Comparison of ENCODE assay signal across 1 cellular context in the genomic region with DNA sequence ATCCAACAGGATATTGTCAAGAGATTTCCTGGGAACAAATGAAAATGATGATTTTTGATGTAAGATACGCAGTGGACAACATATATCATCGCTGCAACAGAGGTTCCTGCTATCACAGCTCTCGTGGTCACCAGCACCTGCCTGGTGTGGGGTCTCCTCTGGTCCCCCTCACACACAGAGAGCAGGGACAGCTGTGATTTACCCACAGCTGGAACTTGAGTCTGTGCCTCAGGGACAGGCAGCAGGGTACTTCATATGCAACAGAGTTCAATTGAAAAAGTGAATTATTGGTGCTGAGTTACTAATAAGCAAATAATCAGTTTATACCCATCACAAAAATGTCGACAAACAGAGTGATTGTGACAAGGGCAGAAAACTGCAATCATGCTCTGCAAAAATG.
TF ChIP-seq lines count a peak whose summit lies in the region.

No MANE protein-coding gene starts in this region.

TF ChIP-seq in H1, 55 proteins besides CTCF, POLR2A, EP300 and RAD21 (continued from another document):
- TF ChIP-seq, protein P1, sequence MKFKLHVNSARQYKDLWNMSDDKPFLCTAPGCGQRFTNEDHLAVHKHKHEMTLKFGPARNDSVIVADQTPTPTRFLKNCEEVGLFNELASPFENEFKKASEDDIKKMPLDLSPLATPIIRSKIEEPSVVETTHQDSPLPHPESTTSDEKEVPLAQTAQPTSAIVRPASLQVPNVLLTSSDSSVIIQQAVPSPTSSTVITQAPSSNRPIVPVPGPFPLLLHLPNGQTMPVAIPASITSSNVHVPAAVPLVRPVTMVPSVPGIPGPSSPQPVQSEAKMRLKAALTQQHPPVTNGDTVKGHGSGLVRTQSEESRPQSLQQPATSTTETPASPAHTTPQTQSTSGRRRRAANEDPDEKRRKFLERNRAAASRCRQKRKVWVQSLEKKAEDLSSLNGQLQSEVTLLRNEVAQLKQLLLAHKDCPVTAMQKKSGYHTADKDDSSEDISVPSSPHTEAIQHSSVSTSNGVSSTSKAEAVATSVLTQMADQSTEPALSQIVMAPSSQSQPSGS (IDR thresholded peaks at IDR 0.05; ENCODE audit: low read length), result no peak
- no peak for TF ChIP-seq POU5F1 (IDR thresholded peaks at IDR 0.05; ENCODE audit: low read depth, low read length)
- no peak for TF ChIP-seq YY1 (IDR thresholded peaks at IDR 0.05; ENCODE audit: low read depth, low read length)
- TF ChIP-seq GTF2F1 (IDR thresholded peaks at IDR 0.05; ENCODE audit: borderline replicate concordance, low read depth, low read length), result no peak
- TF ChIP-seq KDM4A (IDR thresholded peaks at IDR 0.05; ENCODE audit: low read depth, low read length, severe bottlenecking), result no peak
- TF ChIP-seq SIN3A (conservative IDR thresholded peaks at IDR 0.05 in 1 of 2, IDR thresholded peaks at IDR 0.05 in 1 of 2; ENCODE audit: low read depth in 1 of 2, low read length in 2 of 2), result no peak
- TF ChIP-seq, protein P2, sequence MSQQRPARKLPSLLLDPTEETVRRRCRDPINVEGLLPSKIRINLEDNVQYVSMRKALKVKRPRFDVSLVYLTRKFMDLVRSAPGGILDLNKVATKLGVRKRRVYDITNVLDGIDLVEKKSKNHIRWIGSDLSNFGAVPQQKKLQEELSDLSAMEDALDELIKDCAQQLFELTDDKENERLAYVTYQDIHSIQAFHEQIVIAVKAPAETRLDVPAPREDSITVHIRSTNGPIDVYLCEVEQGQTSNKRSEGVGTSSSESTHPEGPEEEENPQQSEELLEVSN (IDR thresholded peaks at IDR 0.05), result no peak
